ENCODE assay signal across 33 cellular contexts in the genomic region with DNA sequence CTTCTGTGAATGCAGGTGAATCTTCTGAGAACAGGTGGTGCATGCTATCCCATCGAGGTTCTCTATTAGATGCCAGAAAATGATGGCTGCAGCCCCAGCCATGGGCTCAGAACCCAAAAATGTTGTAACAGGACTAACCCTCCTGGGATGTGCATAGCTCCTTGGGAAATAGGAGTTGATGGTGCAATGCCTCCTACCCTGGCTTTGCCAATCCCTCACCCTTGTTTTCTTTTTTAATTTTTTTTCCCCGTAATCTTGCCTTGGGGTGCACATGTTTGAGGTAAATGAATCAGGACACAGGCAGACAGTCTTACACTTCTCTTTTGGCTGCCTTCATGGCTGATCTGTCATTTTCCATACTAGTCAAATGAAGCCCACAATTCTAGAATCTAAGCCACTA.
"Had no signal": no experiment of that assay in that cellular context is flagged by ENCODE, and none has a peak within 500 bp of the region (broad histone marks: within the 10 kb centered on the region; RNA-seq: fewer than 3 reads in every experiment).

No MANE protein-coding gene starts in this region.

- ATAC-seq: naive thymus-derived CD4-positive, alpha-beta T cell; natural killer cell treated with Interleukin-12 subunit alpha and Interleukin-12 subunit beta and Interleukin-15 and Interleukin-18, amount 100 ng/mL, for 72 hours; psoas muscle; right cardiac atrium; right lobe of liver; stimulated activated memory B cell treated with anti-CD40 and anti-IgM and Interleukin-4, amounts not matched to agents 10 μg/mL and 1 μg/mL and 100 μg/mL, for 72 hours; stimulated activated naive CD8-positive, alpha-beta T cell treated with anti-CD3 and anti-CD28 coated beads, Interleukin-15, amount 100 ng/mL, for 72 hours; stimulated activated naive CD8-positive, alpha-beta T cell treated with anti-CD3 and anti-CD28 coated beads, Interleukin-15, Interleukin-2, amounts not matched to agents 100 U/mL and 50 U/mL, for 24 hours; upper lobe of right lung had no signal

- H3K4me3 ChIP-seq: ovary, psoas muscle, right lobe of liver, skin epidermis, smooth muscle cell, spleen, suprapubic skin, testis, tibial artery, transverse colon, upper lobe of right lung, uterus had no signal

- H3K36me3 Mint-ChIP-seq: naive thymus-derived CD4-positive, alpha-beta T cell; natural killer cell treated with Interleukin-12 subunit alpha and Interleukin-12 subunit beta and Interleukin-15 and Interleukin-18, amount 100 ng/mL, for 72 hours; type B pancreatic cell had no signal

- H3K9me3 ChIP-seq: neutrophil, ovary, psoas muscle, right lobe of liver, suprapubic skin, testis, tibial artery, transverse colon, upper lobe of right lung, uterus had no signal

- H3K4me2 ChIP-seq: smooth muscle cell had no signal

- H3K4me1 ChIP-seq: parathyroid adenoma, psoas muscle, right lobe of liver, spleen, suprapubic skin, testis, tibial artery, transverse colon, upper lobe of right lung, uterus had no signal

- H3K9me3 Mint-ChIP-seq: natural killer cell treated with Interleukin-12 subunit alpha and Interleukin-12 subunit beta and Interleukin-15 and Interleukin-18, amount 100 ng/mL, for 72 hours had no signal

- H3K4me3 Mint-ChIP-seq: naive thymus-derived CD4-positive, alpha-beta T cell; natural killer cell treated with Interleukin-12 subunit alpha and Interleukin-12 subunit beta and Interleukin-15 and Interleukin-18, amount 100 ng/mL, for 72 hours; nephron progenitor cell; neural crest cell; stimulated activated memory B cell treated with anti-CD40 and anti-IgM and Interleukin-4, amounts not matched to agents 10 μg/mL and 1 μg/mL and 100 μg/mL, for 72 hours; stimulated activated naive CD8-positive, alpha-beta T cell treated with anti-CD3 and anti-CD28 coated beads, Interleukin-15, amount 100 ng/mL, for 72 hours; type B pancreatic cell had no signal

- H3K27me3 ChIP-seq: neutrophil, ovary, right lobe of liver, spleen, suprapubic skin, testis, tibial artery, transverse colon, upper lobe of right lung, uterus had no signal

- H3K27ac ChIP-seq: neutrophil, ovary, parathyroid adenoma, psoas muscle, right lobe of liver, skin epidermis, spleen, suprapubic skin, testis, tibial artery, transverse colon, upper lobe of right lung, uterus had no signal

- H3K27ac Mint-ChIP-seq: naive thymus-derived CD4-positive, alpha-beta T cell; natural killer cell treated with Interleukin-12 subunit alpha and Interleukin-12 subunit beta and Interleukin-15 and Interleukin-18, amount 100 ng/mL, for 72 hours; nephron progenitor cell; progenitor cell of endocrine pancreas; stimulated activated memory B cell treated with anti-CD40 and anti-IgM and Interleukin-4, amounts not matched to agents 10 μg/mL and 1 μg/mL and 100 μg/mL, for 72 hours; stimulated activated naive CD8-positive, alpha-beta T cell treated with anti-CD3 and anti-CD28 coated beads, Interleukin-15, amount 100 ng/mL, for 72 hours; type B pancreatic cell had no signal

- H3K79me2 ChIP-seq: parathyroid adenoma had no signal

- H3K4me1 Mint-ChIP-seq: naive thymus-derived CD4-positive, alpha-beta T cell; nephron progenitor cell; neural crest cell; stimulated activated memory B cell treated with anti-CD40 and anti-IgM and Interleukin-4, amounts not matched to agents 10 μg/mL and 1 μg/mL and 100 μg/mL, for 72 hours had no signal

- DNase-seq: naive thymus-derived CD4-positive, alpha-beta T cell; nephron progenitor cell; nucleus accumbens; ovary; posterior cingulate gyrus; psoas muscle; right cardiac atrium; right lobe of liver; spleen; stimulated activated CD4-positive, alpha-beta T cell treated with anti-CD3 and anti-CD28 coated beads, Interleukin-12 subunit alpha, Interleukin-12 subunit beta, amount 100 ng/mL, for 4 hours; stimulated activated CD4-positive, alpha-beta T cell treated with anti-CD3 and anti-CD28 coated beads, Interleukin-1b, Interleukin-23, amount 100 ng/mL, for 48 hours; stimulated activated CD4-positive, alpha-beta T cell treated with anti-CD3 and anti-CD28 coated beads, Interleukin-4, amount 100 ng/mL, for 1 hour; stimulated activated CD4-positive, alpha-beta T cell treated with anti-CD3 and anti-CD28 coated beads, Interleukin-4, amount 100 ng/mL, for 4 hours; stimulated activated CD8-positive, alpha-beta memory T cell treated with anti-CD3 and anti-CD28 coated beads, Interleukin-4, amount 100 ng/mL, for 48 hours; stimulated activated naive CD4-positive, alpha-beta T cell; stimulated activated naive CD8-positive, alpha-beta T cell treated with anti-CD3 and anti-CD28 coated beads, Interleukin-15, amount 100 ng/mL, for 72 hours; stimulated activated naive CD8-positive, alpha-beta T cell treated with anti-CD3 and anti-CD28 coated beads, Interleukin-15, Interleukin-2, amounts not matched to agents 100 U/mL and 50 U/mL, for 24 hours; substantia nigra; testis; tibial artery; transverse colon; upper lobe of right lung; uterus had no signal

- H3K36me3 ChIP-seq: neutrophil, ovary, right lobe of liver, spleen, suprapubic skin, tibial artery, transverse colon, upper lobe of right lung, uterus had no signal

- H3K9ac ChIP-seq: parathyroid adenoma had no signal

- H2AFZ ChIP-seq: parathyroid adenoma had no signal

- H3K27me3 Mint-ChIP-seq: progenitor cell of endocrine pancreas; stimulated activated memory B cell treated with anti-CD40 and anti-IgM and Interleukin-4, amounts not matched to agents 10 μg/mL and 1 μg/mL and 100 μg/mL, for 72 hours; stimulated activated naive CD8-positive, alpha-beta T cell treated with anti-CD3 and anti-CD28 coated beads, Interleukin-15, amount 100 ng/mL, for 72 hours had no signal
